ENCODE assay signal across 8 cellular contexts in genomic region chr17:76671123-76671911, GRCh38. TPM values are rescaled to one million over a fixed set of nuclear protein-coding genes. Genes with fewer than 3 reads are reported as not detected.
DNase-seq lines count a peak whose midpoint lies in the region; ATAC-seq and TF ChIP-seq lines count a peak whose summit lies in the region.

No MANE protein-coding gene starts in this region.

- H3K27me3 Mint-ChIP-seq in activated naive CD8-positive, alpha-beta T cell: no peaks in the 10 kb centered on the region

- peak overlapping the region; percentile 96 for H3K27ac Mint-ChIP-seq in activated naive CD8-positive, alpha-beta T cell

- H3K27ac ChIP-seq in temporal lobe (ENCODE audit: low read depth, low read length): peak overlapping the region; percentile 90

- H3K9me3 Mint-ChIP-seq in activated naive CD8-positive, alpha-beta T cell (ENCODE audit: low read depth): no peaks in the 10 kb centered on the region

- H3K36me3 Mint-ChIP-seq in activated naive CD8-positive, alpha-beta T cell: no peaks in the 10 kb centered on the region

- H3K4me3 Mint-ChIP-seq in activated naive CD8-positive, alpha-beta T cell: peak overlapping the region; percentile 93

- H3K4me1 Mint-ChIP-seq in activated naive CD8-positive, alpha-beta T cell (ENCODE audit: low read depth): peaks cover 43% of the 10 kb centered on the region

- ATAC-seq in HG02623 (IDR thresholded peaks at IDR 0.05; ENCODE audit: unreplicated experiment) (peak; percentile 98), SK-N-SH treated with all-trans-retinoic acid at 6 μM for 48 hours (peak; percentile 98)

- DNase-seq in GM10266 (ENCODE audit: extremely low spot score) (peak; percentile 97), NCI-H1092 treated with DMSO at 0.1 percent for 48 hours (lab: John Stamatoyannopoulos, UW) (peak; percentile 99), glomerular visceral epithelial cell (ENCODE audit: extremely low spot score) (peak; percentile 100), occipital lobe (lab: John Stamatoyannopoulos, UW) (peak; percentile 99)

- no peak for TF ChIP-seq CTCF in GM10266 (IDR thresholded peaks at IDR 0.05; ENCODE audit: control insufficient read depth, insufficient read depth, low read depth, missing control alignments)

TF ChIP-seq in SK-N-SH treated with all-trans-retinoic acid at 6 μM for 48 hours, 23 proteins besides CTCF, POLR2A, EP300 and RAD21:
- TF ChIP-seq ZNF70 (CRISPR knock-in tag; IDR thresholded peaks at IDR 0.05) (0 out of 2 replicates have a peak, but pooled peaks have one; percentile 9), OSR1 (CRISPR knock-in tag; IDR thresholded peaks at IDR 0.05) (no peak), RARB (CRISPR knock-in tag; IDR thresholded peaks at IDR 0.05) (no peak), ZFP3 (CRISPR knock-in tag; IDR thresholded peaks at IDR 0.05) (no peak), CREB5 (CRISPR knock-in tag; IDR thresholded peaks at IDR 0.05; ENCODE audit: low read depth) (no peak), ARNTL (CRISPR knock-in tag; IDR thresholded peaks at IDR 0.05; ENCODE audit: borderline replicate concordance, low read depth) (no peak), ZC3H10 (CRISPR knock-in tag; IDR thresholded peaks at IDR 0.05) (no peak), GLIS3 (CRISPR knock-in tag; IDR thresholded peaks at IDR 0.05) (no peak), ZNF8 (CRISPR knock-in tag; IDR thresholded peaks at IDR 0.05) (no peak), ZNF565 (CRISPR knock-in tag; conservative IDR thresholded peaks at IDR 0.05; ENCODE audit: low read depth) (no peak)
- TF ChIP-seq, protein P1, sequence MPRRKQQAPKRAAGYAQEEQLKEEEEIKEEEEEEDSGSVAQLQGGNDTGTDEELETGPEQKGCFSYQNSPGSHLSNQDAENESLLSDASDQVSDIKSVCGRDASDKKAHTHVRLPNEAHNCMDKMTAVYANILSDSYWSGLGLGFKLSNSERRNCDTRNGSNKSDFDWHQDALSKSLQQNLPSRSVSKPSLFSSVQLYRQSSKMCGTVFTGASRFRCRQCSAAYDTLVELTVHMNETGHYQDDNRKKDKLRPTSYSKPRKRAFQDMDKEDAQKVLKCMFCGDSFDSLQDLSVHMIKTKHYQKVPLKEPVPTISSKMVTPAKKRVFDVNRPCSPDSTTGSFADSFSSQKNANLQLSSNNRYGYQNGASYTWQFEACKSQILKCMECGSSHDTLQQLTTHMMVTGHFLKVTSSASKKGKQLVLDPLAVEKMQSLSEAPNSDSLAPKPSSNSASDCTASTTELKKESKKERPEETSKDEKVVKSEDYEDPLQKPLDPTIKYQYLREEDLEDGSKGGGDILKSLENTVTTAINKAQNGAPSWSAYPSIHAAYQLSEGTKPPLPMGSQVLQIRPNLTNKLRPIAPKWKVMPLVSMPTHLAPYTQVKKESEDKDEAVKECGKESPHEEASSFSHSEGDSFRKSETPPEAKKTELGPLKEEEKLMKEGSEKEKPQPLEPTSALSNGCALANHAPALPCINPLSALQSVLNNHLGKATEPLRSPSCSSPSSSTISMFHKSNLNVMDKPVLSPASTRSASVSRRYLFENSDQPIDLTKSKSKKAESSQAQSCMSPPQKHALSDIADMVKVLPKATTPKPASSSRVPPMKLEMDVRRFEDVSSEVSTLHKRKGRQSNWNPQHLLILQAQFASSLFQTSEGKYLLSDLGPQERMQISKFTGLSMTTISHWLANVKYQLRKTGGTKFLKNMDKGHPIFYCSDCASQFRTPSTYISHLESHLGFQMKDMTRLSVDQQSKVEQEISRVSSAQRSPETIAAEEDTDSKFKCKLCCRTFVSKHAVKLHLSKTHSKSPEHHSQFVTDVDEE (CRISPR knock-in tag; IDR thresholded peaks at IDR 0.05): peak; percentile 80

RNA-seq across cellular contexts. Expression of gene ST6GALNAC1, which starts 27.8 kb away (rescaled TPM):
- total RNA-seq in occipital lobe: 1.7 TPM
- total RNA-seq in temporal lobe: 2.5 TPM

RNA-seq across cellular contexts. Expression of gene MXRA7, which starts 39.4 kb away (rescaled TPM):
- total RNA-seq in occipital lobe: 34.6 TPM
- total RNA-seq in temporal lobe: 35.7 TPM

RNA-seq across cellular contexts. Expression of gene JMJD6, which starts 55.1 kb away (rescaled TPM):
- 20.0 TPM for total RNA-seq in occipital lobe
- 24.3 TPM for total RNA-seq in temporal lobe

RNA-seq across cellular contexts. Expression of gene METTL23, which starts 55.3 kb away (rescaled TPM):
- 17.8 TPM for total RNA-seq in occipital lobe
- 12.0 TPM for total RNA-seq in temporal lobe

Comparison
In these comparisons a context has a peak if more than half of its experiments do, and no peak if none do; other contexts are left out.
1. Peak in every context shown above with its lines: DNase-seq, ATAC-seq and H3K27ac ChIP-seq.